In genomic region chr2:86617153-86617552, GRCh38 we compare ENCODE assay signal across 16 cellular contexts. TPM values are rescaled to one million over a fixed set of nuclear protein-coding genes. Genes with fewer than 3 reads are reported as not detected.
DNase-seq lines count a peak whose midpoint lies in the region; ATAC-seq and TF ChIP-seq lines count a peak whose summit lies in the region.
"Had no signal": no experiment of that assay in that cellular context is flagged by ENCODE, and none has a peak within 500 bp of the region (broad histone marks: within the 10 kb centered on the region; RNA-seq: fewer than 3 reads in every experiment).

No MANE protein-coding gene starts in this region.

- H3K9me3 ChIP-seq in DOHH2 (ENCODE audit: control insufficient read depth, insufficient read depth, low read length) = no peaks in the 10 kb centered on the region
- H3K9me3 ChIP-seq: body of pancreas had no signal

- H3K4me3 Mint-ChIP-seq in activated naive CD8-positive, alpha-beta T cell treated with anti-CD3 and anti-CD28 coated beads for 36 hours = no peak overlapping the region
- H3K4me3 Mint-ChIP-seq in progenitor cell of endocrine pancreas (ENCODE audit: low read depth) = no peak overlapping the region
- H3K4me3 Mint-ChIP-seq: activated B cell treated with CpG ODN at 0.5 μM for 24 hours; CD8-positive, alpha-beta T cell; dendritic cell treated with granulocyte-macrophage colony-stimulating factor and Interleukin-4, amounts not matched to agents 40 ng/mL and 50 ng/mL, for 4 days; immature natural killer cell; nephron had no signal

- H3K4me1 Mint-ChIP-seq in activated naive CD8-positive, alpha-beta T cell treated with anti-CD3 and anti-CD28 coated beads for 36 hours = peaks cover 61% of the 10 kb centered on the region
- H3K4me1 Mint-ChIP-seq in progenitor cell of endocrine pancreas (ENCODE audit: low read depth) = peaks cover 16% of the 10 kb centered on the region

- peak overlapping the region; percentile 24 for H3K4me2 ChIP-seq in DOHH2 (ENCODE audit: low read length)

- no peaks in the 10 kb centered on the region for H3K9me3 Mint-ChIP-seq in activated naive CD8-positive, alpha-beta T cell treated with anti-CD3 and anti-CD28 coated beads for 36 hours
- no peaks in the 10 kb centered on the region for H3K9me3 Mint-ChIP-seq in progenitor cell of endocrine pancreas (ENCODE audit: low read depth)
- H3K9me3 Mint-ChIP-seq: activated B cell treated with CpG ODN at 0.5 μM for 24 hours; CD8-positive, alpha-beta T cell; dendritic cell treated with granulocyte-macrophage colony-stimulating factor and Interleukin-4, amounts not matched to agents 40 ng/mL and 50 ng/mL, for 4 days; immature natural killer cell; nephron had no signal

- H3K4me3 ChIP-seq in DOHH2 (ENCODE audit: low read length) = no peak overlapping the region
- H3K4me3 ChIP-seq: body of pancreas had no signal

- H3K36me3 Mint-ChIP-seq in activated naive CD8-positive, alpha-beta T cell treated with anti-CD3 and anti-CD28 coated beads for 36 hours = peaks cover 39% of the 10 kb centered on the region
- peaks cover 12% of the 10 kb centered on the region for H3K36me3 Mint-ChIP-seq in progenitor cell of endocrine pancreas (ENCODE audit: insufficient read depth)

- no peaks in the 10 kb centered on the region for H3K27me3 ChIP-seq in DOHH2 (ENCODE audit: control insufficient read depth, low read length)
- H3K27me3 ChIP-seq: body of pancreas had no signal

- ATAC-seq in GM18873 (IDR thresholded peaks at IDR 0.05; ENCODE audit: low FRiP score, unreplicated experiment) (peak; percentile 49), GM21737 (IDR thresholded peaks at IDR 0.05; ENCODE audit: unreplicated experiment) (peak; percentile 42), HG03354 (IDR thresholded peaks at IDR 0.05; ENCODE audit: poor library complexity, severe bottlenecking, unreplicated experiment) (peak; percentile 62), GM21825 (IDR thresholded peaks at IDR 0.05; ENCODE audit: unreplicated experiment) (no peak)
- ATAC-seq: body of pancreas; CD8-positive, alpha-beta T cell had no signal

- H3K79me2 ChIP-seq in DOHH2 (ENCODE audit: control insufficient read depth, low read length) = peaks cover 31% of the 10 kb centered on the region

- H3K27me3 Mint-ChIP-seq in activated naive CD8-positive, alpha-beta T cell treated with anti-CD3 and anti-CD28 coated beads for 36 hours = no peaks in the 10 kb centered on the region
- no peaks in the 10 kb centered on the region for H3K27me3 Mint-ChIP-seq in progenitor cell of endocrine pancreas
- H3K27me3 Mint-ChIP-seq: activated B cell treated with CpG ODN at 0.5 μM for 24 hours; dendritic cell treated with granulocyte-macrophage colony-stimulating factor and Interleukin-4, amounts not matched to agents 40 ng/mL and 50 ng/mL, for 4 days had no signal

- H3K27ac ChIP-seq in DOHH2 (ENCODE audit: low read depth, low read length) = no peak overlapping the region

- H3K4me1 ChIP-seq in DOHH2 (ENCODE audit: control insufficient read depth, low read length) = peaks cover 33% of the 10 kb centered on the region

- 0 out of 2 replicates have a peak, but pooled peaks cover 2% of the 10 kb centered on the region for H4K20me1 ChIP-seq in DOHH2 (ENCODE audit: control insufficient read depth, insufficient read depth, low read depth, low read length)

- no peaks in the 10 kb centered on the region for H3F3A ChIP-seq in DOHH2 (ENCODE audit: control insufficient read depth, insufficient read depth)

- TF ChIP-seq CTCF in DOHH2 (IDR thresholded peaks at IDR 0.05; ENCODE audit: low read depth, low read length, poor library complexity, severe bottlenecking) = no peak
- TF ChIP-seq CTCF in progenitor cell of endocrine pancreas (IDR thresholded peaks at IDR 0.05; ENCODE audit: unreplicated experiment) = no peak

- H3K9me2 ChIP-seq in DOHH2 (replicated peaks; ENCODE audit: control insufficient read depth, low read length) = no peaks in the 10 kb centered on the region

- H3K27ac Mint-ChIP-seq in activated naive CD8-positive, alpha-beta T cell treated with anti-CD3 and anti-CD28 coated beads for 36 hours = no peak overlapping the region
- no peak overlapping the region for H3K27ac Mint-ChIP-seq in progenitor cell of endocrine pancreas
- H3K27ac Mint-ChIP-seq: activated B cell treated with CpG ODN at 0.5 μM for 24 hours; CD8-positive, alpha-beta T cell; dendritic cell treated with granulocyte-macrophage colony-stimulating factor and Interleukin-4, amounts not matched to agents 40 ng/mL and 50 ng/mL, for 4 days; immature natural killer cell; nephron had no signal

- H3K36me3 ChIP-seq in DOHH2 (ENCODE audit: control insufficient read depth, low read length) = peaks cover 58% of the 10 kb centered on the region

- DNase-seq in dedifferentiated amniotic fluid mesenchymal stem cell (ENCODE audit: extremely low spot score) = no peak
- no peak for DNase-seq in activated naive CD8-positive, alpha-beta T cell treated with anti-CD3 and anti-CD28 coated beads for 36 hours
- no peak for DNase-seq in progenitor cell of endocrine pancreas (ENCODE audit: low spot score, unreplicated experiment)
- DNase-seq: activated B cell treated with CpG ODN at 0.5 μM for 24 hours; body of pancreas; CD8-positive, alpha-beta T cell; immature natural killer cell; NCI-H1105 treated with DMSO at 0.1 percent for 48 hours; T-helper 1 cell had no signal

RNA-seq across cellular contexts. Expression of gene RNF103, which starts 6.5 kb away (rescaled TPM):
- total RNA-seq in activated naive CD8-positive, alpha-beta T cell treated with anti-CD3 and anti-CD28 coated beads for 36 hours = 10 to 100 TPM; 11.8 to 12.2 TPM
- total RNA-seq in progenitor cell of endocrine pancreas = 22.3 and 22.8 TPM in 2 replicates

RNA-seq across cellular contexts. Expression of gene CHMP3, which starts 53.9 kb away (rescaled TPM):
- 10 to 100 TPM; 40.5 to 42.6 TPM for total RNA-seq in activated naive CD8-positive, alpha-beta T cell treated with anti-CD3 and anti-CD28 coated beads for 36 hours
- total RNA-seq in progenitor cell of endocrine pancreas = 91.2 and 94.1 TPM in 2 replicates
